In the genomic region with DNA sequence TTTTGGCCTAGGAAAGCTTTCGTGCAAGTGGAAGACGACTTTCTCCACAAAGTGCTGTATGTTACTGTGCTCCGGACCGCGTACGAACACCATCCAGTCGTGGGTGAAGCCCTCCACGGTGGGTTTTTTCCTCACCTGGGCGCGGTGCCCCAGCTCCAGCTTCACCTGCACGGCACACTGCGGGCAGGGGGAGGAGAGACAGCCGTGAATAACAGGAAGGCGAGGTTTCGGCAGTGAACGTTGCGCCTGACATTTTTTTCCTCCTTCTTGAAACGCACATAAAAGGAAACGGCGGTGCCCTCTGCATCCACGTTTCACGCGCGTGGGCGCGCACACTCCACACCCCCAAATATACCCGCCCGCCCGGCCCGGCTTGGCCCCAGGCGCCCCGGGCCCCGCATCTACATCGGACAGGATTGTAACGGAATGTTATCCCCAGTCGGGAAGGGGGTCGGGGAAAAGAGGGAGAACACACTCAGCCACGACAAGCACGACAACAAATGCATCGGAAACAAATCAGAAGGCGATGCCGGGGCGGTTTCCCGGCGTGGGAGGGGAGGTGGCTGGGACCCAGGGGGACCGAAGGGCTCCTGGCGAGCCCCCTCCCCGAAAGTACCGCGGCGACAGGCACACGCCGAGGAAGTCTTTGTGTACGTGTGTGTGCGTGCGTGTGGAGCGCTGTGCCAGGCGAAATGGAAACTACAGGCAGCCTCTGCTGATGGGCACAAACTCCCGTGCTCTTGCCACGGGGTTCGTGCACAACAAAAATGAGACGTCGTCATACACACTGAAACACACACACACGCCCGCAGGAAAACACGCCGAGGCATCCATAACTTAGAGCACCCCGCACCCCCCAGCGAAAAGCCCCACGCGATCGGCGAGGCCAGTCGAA, we compare ENCODE assay signal across 8 cellular contexts. TPM values are rescaled to one million over a fixed set of nuclear protein-coding genes. Genes with fewer than 3 reads are reported as not detected.
A peak's percentile ranks its signal among the peaks of the same experiment; 100 is the strongest.
DNase-seq lines count a peak whose midpoint lies in the region; ATAC-seq, FAIRE-seq and TF ChIP-seq lines count a peak whose summit lies in the region.

No MANE protein-coding gene starts in this region.

- no peaks in the 10 kb centered on the region for H3K27me3 Mint-ChIP-seq in activated naive CD8-positive, alpha-beta T cell treated with anti-CD3 and anti-CD28 coated beads, Interleukin-2, amount 10 ng/mL, durations not matched to agents 7 days and 5 days

- TF ChIP-seq CTCF in RWPE1 (conservative IDR thresholded peaks at IDR 0.05; ENCODE audit: low read depth) (no peak), prostate gland (IDR thresholded peaks at IDR 0.05) (no peak)

- DNase-seq in GM12892 (ENCODE audit: insufficient read length) = no peak
- DNase-seq in RWPE1 (ENCODE audit: low spot score) = peak; percentile 21
- peak; percentile 60 for DNase-seq in activated naive CD8-positive, alpha-beta T cell treated with anti-CD3 and anti-CD28 coated beads, Interleukin-2, amount 10 ng/mL, durations not matched to agents 7 days and 5 days
- DNase-seq in left cardiac atrium = peak; percentile 49
- DNase-seq in prostate gland (ENCODE audit: low spot score) = peak; percentile 45
- peak; percentile 59 to 82 for DNase-seq in aorta
- DNase-seq in SHP77 treated with DMSO at 0.1 percent for 48 hours (lab: John Stamatoyannopoulos, UW) = no peak

- WGBS in prostate gland = 1% methylated on average over 73 of the region's 74 CpGs
- WGBS in aorta, 2 donors = 0% methylated on average over 66 to 74 of the region's 74 CpGs

- H3K9me3 Mint-ChIP-seq in activated naive CD8-positive, alpha-beta T cell treated with anti-CD3 and anti-CD28 coated beads, Interleukin-2, amount 10 ng/mL, durations not matched to agents 7 days and 5 days = no peaks in the 10 kb centered on the region

- intact Hi-C loops in left cardiac atrium (cut with DNase I) = loop anchor here (5.0 to 10.0 kb wide), 5 partner anchors 264 to 696 kb away; no protein-coding TSS in a partner anchor
- intact Hi-C loops in prostate gland (cut with DNase I) = loop anchor here (5.0 to 10.0 kb wide), 4 partner anchors 61 to 474 kb away; a partner anchor contains a TSS
- intact Hi-C loops in aorta (cut with DNase I) = loop anchor here (5.0 kb wide), 3 partner anchors 61 to 486 kb away; a partner anchor contains a TSS

- CTCF ChIA-PET in RWPE1 (lab: Yijun Ruan, JAX) = interaction anchor here (0.6 to 1.0 kb wide), 3 partner anchors 8 to 490 kb away, joined by 3 to 8 read pairs (median 3); no protein-coding TSS in a partner anchor

- H3K4me1 Mint-ChIP-seq in activated naive CD8-positive, alpha-beta T cell treated with anti-CD3 and anti-CD28 coated beads, Interleukin-2, amount 10 ng/mL, durations not matched to agents 7 days and 5 days = peaks cover 40% of the 10 kb centered on the region

- POLR2A ChIA-PET in RWPE1 (lab: Yijun Ruan, JAX; ENCODE audit: low non-redundant PET) = interaction anchor here (0.7 kb wide), 1 partner anchor 181 kb away, joined by 4 read pairs; no protein-coding TSS in a partner anchor
- POLR2A ChIA-PET in activated naive CD8-positive, alpha-beta T cell treated with anti-CD3 and anti-CD28 coated beads, Interleukin-2, amount 10 ng/mL, durations not matched to agents 7 days and 5 days (lab: Charles Lee) = interaction anchor here (0.6 to 2.4 kb wide), 14 partner anchors 58 to 694 kb away, joined by 3 to 39 read pairs (median 10); a partner anchor contains a TSS

- no peaks in the 10 kb centered on the region for H3K9me3 ChIP-seq in prostate gland
- no peaks in the 10 kb centered on the region for H3K9me3 ChIP-seq in aorta (ENCODE audit: control insufficient read depth, low read length)

- H3K4me3 ChIP-seq in prostate gland = peak overlapping the region; percentile 80 to 90
- peak overlapping the region; percentile 69 to 82 for H3K4me3 ChIP-seq in aorta (ENCODE audit: low read length in 2 of 2)

- H3K36me3 Mint-ChIP-seq in activated naive CD8-positive, alpha-beta T cell treated with anti-CD3 and anti-CD28 coated beads, Interleukin-2, amount 10 ng/mL, durations not matched to agents 7 days and 5 days = peaks cover 32% of the 10 kb centered on the region

- H3K4me1 ChIP-seq in prostate gland (replicated peaks) = peaks cover 2% of the 10 kb centered on the region
- H3K4me1 ChIP-seq in aorta (ENCODE audit: control insufficient read depth in 1 of 2, insufficient read depth in 2 of 2, low read length in 2 of 2) = peaks cover 0 to 3% of the 10 kb centered on the region in 2 donors

- H3K36me3 ChIP-seq in prostate gland (no peaks in the 10 kb centered on the region), aorta (ENCODE audit: control insufficient read depth in 1 of 2, insufficient read depth in 2 of 2, low read length in 1 of 2) (no peaks in the 10 kb centered on the region)

- H3K4me3 Mint-ChIP-seq in activated naive CD8-positive, alpha-beta T cell treated with anti-CD3 and anti-CD28 coated beads, Interleukin-2, amount 10 ng/mL, durations not matched to agents 7 days and 5 days = peak overlapping the region; percentile 95

- ATAC-seq in activated naive CD8-positive, alpha-beta T cell treated with anti-CD3 and anti-CD28 coated beads, Interleukin-2, amount 10 ng/mL, durations not matched to agents 7 days and 5 days (ENCODE audit: low read depth) = no peak
- ATAC-seq in left cardiac atrium = peak; percentile 2 to 5
- ATAC-seq in aorta (ENCODE audit: low FRiP score) = no peak
- no peak for ATAC-seq in HG03095 (IDR thresholded peaks at IDR 0.05; ENCODE audit: unreplicated experiment)

- H3K27ac ChIP-seq in RWPE1 = peak overlapping the region; percentile 87
- H3K27ac ChIP-seq in prostate gland = peak overlapping the region; percentile 87 to 90
- peak overlapping the region in 1 of 2 donors; percentile 6 for H3K27ac ChIP-seq in aorta (ENCODE audit: low read depth in 1 of 2, low read length in 2 of 2)

- peak overlapping the region; percentile 97 for H3K27ac Mint-ChIP-seq in activated naive CD8-positive, alpha-beta T cell treated with anti-CD3 and anti-CD28 coated beads, Interleukin-2, amount 10 ng/mL, durations not matched to agents 7 days and 5 days

- TF ChIP-seq POLR2A in GM12892 (IDR thresholded peaks at IDR 0.05; ENCODE audit: low read depth, low read length) (no peak), prostate gland (IDR thresholded peaks at IDR 0.05) (no peak)

- FAIRE-seq in GM12892 (lab: Jason Lieb, UNC) = peak; percentile 67

- H3K27me3 ChIP-seq in prostate gland (replicated peaks; ENCODE audit: insufficient read depth) = no peaks in the 10 kb centered on the region
- H3K27me3 ChIP-seq in aorta (ENCODE audit: control insufficient read depth in 1 of 2, insufficient read depth in 2 of 2, low read length in 1 of 2) = no peaks in the 10 kb centered on the region

RNA-seq across cellular contexts. Expression of a gene that starts 1.4 kb away (rescaled TPM):
- 32.7 TPM for polyA plus RNA-seq in GM12892 (2012; ENCODE audit: missing spikeins)
- total RNA-seq in activated naive CD8-positive, alpha-beta T cell treated with anti-CD3 and anti-CD28 coated beads, Interleukin-2, amount 10 ng/mL, durations not matched to agents 7 days and 5 days = 100 to 1,000 TPM; 112 TPM
- total RNA-seq in left cardiac atrium (10 to 100 TPM in 1 of 2 donors, 1 to 10 TPM in 1; 5.3 to 10.2 TPM), prostate gland (10 to 100 TPM; 13.1 to 22.0 TPM), aorta (10 to 100 TPM in 1 of 2 donors, 1 to 10 TPM in 1; 8.1 to 16.5 TPM)
- 1 to 10 TPM; 3.6 to 5.1 TPM for polyA plus RNA-seq in aorta

Comparison
In these comparisons a context has a peak if more than half of its experiments do, and no peak if none do; other contexts are left out.
1. DNase-seq: peak in RWPE1 (single experiment), activated naive CD8-positive, alpha-beta T cell treated with anti-CD3 and anti-CD28 coated beads, Interleukin-2, amount 10 ng/mL, durations not matched to agents 7 days and 5 days (single experiment), left cardiac atrium (single experiment), prostate gland (single experiment) and aorta (2 of 2); none in GM12892 (single experiment) and SHP77 treated with DMSO at 0.1 percent for 48 hours (single experiment).
2. ATAC-seq: peak in left cardiac atrium (2 of 2); none in activated naive CD8-positive, alpha-beta T cell treated with anti-CD3 and anti-CD28 coated beads, Interleukin-2, amount 10 ng/mL, durations not matched to agents 7 days and 5 days (single experiment), aorta (single experiment) and HG03095 (single experiment).
3. RNA of a gene that starts 1.4 kb away (total RNA-seq): 112 TPM in activated naive CD8-positive, alpha-beta T cell treated with anti-CD3 and anti-CD28 coated beads, Interleukin-2, amount 10 ng/mL, durations not matched to agents 7 days and 5 days; 13.1 to 22.0 TPM in prostate gland, 8.1 to 16.5 TPM in aorta and 5.3 to 10.2 TPM in left cardiac atrium; every median in the first group is over 4 times any median in the second.